9 cellular contexts compared by ENCODE assay signal in the genomic region with DNA sequence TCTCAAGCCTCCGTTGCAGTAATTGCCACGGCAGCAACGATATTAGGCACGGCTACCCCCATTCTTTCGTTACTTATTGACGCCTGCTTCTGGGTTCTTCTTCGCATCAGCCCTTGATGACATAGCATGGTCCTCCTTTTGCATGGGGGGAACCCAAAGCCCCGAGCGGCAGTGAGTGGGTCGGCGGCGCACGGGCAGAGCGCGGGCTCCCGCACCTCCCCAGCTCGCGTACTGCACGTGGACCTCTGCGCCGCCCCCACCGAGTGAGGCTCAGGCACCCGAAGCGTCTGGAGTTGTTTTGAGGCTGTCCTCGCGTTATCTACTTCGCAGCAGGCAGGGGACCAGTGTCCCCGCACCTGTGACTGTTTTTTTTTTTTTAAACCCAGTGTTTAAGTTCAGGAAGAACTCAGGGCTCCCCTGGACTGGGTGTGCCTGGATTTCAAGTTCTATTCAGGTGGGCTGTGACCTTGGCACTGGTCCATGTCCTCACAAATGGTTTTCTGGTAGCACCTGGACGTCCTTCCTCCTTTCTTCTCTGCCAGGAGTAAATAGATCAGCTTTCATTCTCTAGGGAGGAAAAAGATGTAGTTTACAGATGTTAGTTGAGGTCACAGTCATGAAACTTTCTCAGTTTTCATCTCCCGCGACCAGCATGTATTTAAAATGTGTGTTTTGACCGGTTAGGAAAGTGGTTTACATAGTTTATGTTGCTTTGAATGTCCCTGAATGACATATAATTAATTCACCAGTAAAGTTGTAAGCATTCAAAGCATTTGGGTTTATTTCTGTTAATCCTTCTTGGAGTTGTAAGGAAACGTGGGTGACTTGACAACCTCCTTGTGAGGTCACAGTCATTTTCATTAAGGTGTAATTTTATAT. TPM values are rescaled to one million over a fixed set of nuclear protein-coding genes. Genes with fewer than 3 reads are reported as not detected.
DNase-seq lines count a peak whose midpoint lies in the region; ATAC-seq and TF ChIP-seq lines count a peak whose summit lies in the region.
"Had no signal": no experiment of that assay in that cellular context is flagged by ENCODE, and none has a peak within 500 bp of the region (broad histone marks: within the 10 kb centered on the region; RNA-seq: fewer than 3 reads in every experiment).

No MANE protein-coding gene starts in this region.

- H3K4me1 Mint-ChIP-seq in activated CD4-positive, alpha-beta T cell treated with anti-CD3 and anti-CD28 coated beads for 36 hours, result peaks cover 9% of the 10 kb centered on the region

- no peak overlapping the region for H3K27ac ChIP-seq in dorsolateral prefrontal cortex

- H3K4me1 ChIP-seq in neuron (ENCODE audit: insufficient read depth, low read length), result peaks cover 8% of the 10 kb centered on the region

- H3K27me3 Mint-ChIP-seq in activated CD4-positive, alpha-beta T cell treated with anti-CD3 and anti-CD28 coated beads for 36 hours, result peaks cover 46% of the 10 kb centered on the region

- no peak for TF ChIP-seq CTCF in dorsolateral prefrontal cortex (IDR thresholded peaks at IDR 0.05 in 54 of 56, conservative IDR thresholded peaks at IDR 0.05 in 2 of 56; ENCODE audit: low read depth in 1 of 56, partially characterized antibody in 56 of 56)

- peak; percentile 47 for DNase-seq in activated CD4-positive, alpha-beta T cell treated with anti-CD3 and anti-CD28 coated beads for 36 hours
- DNase-seq in activated CD4-positive, alpha-beta T cell treated with anti-CD3 and anti-CD28 coated beads, Interleukin-2, amount 50 U/mL, for 4 hours, result no peak
- DNase-seq in NCI-H526 (lab: John Stamatoyannopoulos, UW) (peak; percentile 50 to 68), dorsolateral prefrontal cortex (peak in 1 of 10 donors; percentile 20), putamen (ENCODE audit: low spot score) (no peak), NCI-H1048 (lab: John Stamatoyannopoulos, UW) (no peak)

- peak; percentile 60 for ATAC-seq in activated CD4-positive, alpha-beta T cell treated with anti-CD3 and anti-CD28 coated beads for 36 hours
- ATAC-seq in HG03108 (IDR thresholded peaks at IDR 0.05; ENCODE audit: unreplicated experiment), result no peak

- CTCF ChIA-PET in activated CD4-positive, alpha-beta T cell treated with anti-CD3 and anti-CD28 coated beads for 36 hours (lab: Charles Lee), result interaction anchor here (0.8 kb wide), 1 partner anchor 75 kb away, joined by 3 read pairs; no protein-coding TSS in a partner anchor

- H2AFZ ChIP-seq in neuron (ENCODE audit: low read depth, low read length), result no peak overlapping the region

- H3K36me3 ChIP-seq in neuron (ENCODE audit: insufficient read depth, low read length), result no peaks in the 10 kb centered on the region

- no peaks in the 10 kb centered on the region for H3K36me3 Mint-ChIP-seq in activated CD4-positive, alpha-beta T cell treated with anti-CD3 and anti-CD28 coated beads for 36 hours (ENCODE audit: low read depth)

- POLR2A ChIA-PET in activated CD4-positive, alpha-beta T cell treated with anti-CD3 and anti-CD28 coated beads for 36 hours (lab: Charles Lee), result no interaction called here

- intact Hi-C loops in activated CD4-positive, alpha-beta T cell treated with anti-CD3 and anti-CD28 coated beads for 36 hours (cut with DNase I, micrococcal nuclease), result no loop called here
- intact Hi-C loops in dorsolateral prefrontal cortex (cut with DNase I), result no loop called here

- no peak overlapping the region for H3K27ac Mint-ChIP-seq in activated CD4-positive, alpha-beta T cell treated with anti-CD3 and anti-CD28 coated beads for 36 hours

- H3K27me3 ChIP-seq in dorsolateral prefrontal cortex (peaks cover 0 to 22% (median 5%) of the 10 kb centered on the region in 45 donors), neuron (ENCODE audit: insufficient read depth, low read length) (peaks cover 72% of the 10 kb centered on the region)

- peak overlapping the region; percentile 54 for H3K4me3 Mint-ChIP-seq in activated CD4-positive, alpha-beta T cell treated with anti-CD3 and anti-CD28 coated beads for 36 hours

- no peaks in the 10 kb centered on the region for H3K9me3 Mint-ChIP-seq in activated CD4-positive, alpha-beta T cell treated with anti-CD3 and anti-CD28 coated beads for 36 hours (ENCODE audit: low read depth)

- H3K9me3 ChIP-seq in neuron (ENCODE audit: low read length), result no peaks in the 10 kb centered on the region

- peak overlapping the region; percentile 28 to 73 (median 52) for H3K4me3 ChIP-seq in dorsolateral prefrontal cortex
- H3K4me3 ChIP-seq in neuron (ENCODE audit: low read length), result peak overlapping the region; percentile 22

RNA-seq across cellular contexts. Expression of a gene that starts 1.4 kb away (rescaled TPM):
- total RNA-seq in activated CD4-positive, alpha-beta T cell treated with anti-CD3 and anti-CD28 coated beads for 36 hours, result not detected
- total RNA-seq in dorsolateral prefrontal cortex, result under 1 TPM in 38 of 120 experiments, not detected in 82; 0.13 to 0.82 (median 0.32) TPM
- total RNA-seq: renal cortical epithelial cell had no signal

RNA-seq across cellular contexts. Expression of a gene that starts 37.2 kb away (rescaled TPM):
- total RNA-seq in activated CD4-positive, alpha-beta T cell treated with anti-CD3 and anti-CD28 coated beads for 36 hours, result not detected
- total RNA-seq in dorsolateral prefrontal cortex, result 1 to 10 TPM in 3 of 120 experiments, under 1 TPM in 48, not detected in 69; 0.12 to 1.6 (median 0.47) TPM
- total RNA-seq: renal cortical epithelial cell had no signal

Comparison
In these comparisons a context has a peak if more than half of its experiments do, and no peak if none do; other contexts are left out.
1. DNase-seq: peak in activated CD4-positive, alpha-beta T cell treated with anti-CD3 and anti-CD28 coated beads for 36 hours (single experiment) and NCI-H526 (2 of 2); none in activated CD4-positive, alpha-beta T cell treated with anti-CD3 and anti-CD28 coated beads, Interleukin-2, amount 50 U/mL, for 4 hours (0 of 2), putamen (single experiment) and NCI-H1048 (single experiment).